ENCODE assay signal across 9 cellular contexts in genomic region chr20:36305602-36306556, GRCh38. TPM values are rescaled to one million over a fixed set of nuclear protein-coding genes. Genes with fewer than 3 reads are reported as not detected.
DNase-seq lines count a peak whose midpoint lies in the region; ATAC-seq, FAIRE-seq and TF ChIP-seq lines count a peak whose summit lies in the region.
"Had no signal": no experiment of that assay in that cellular context is flagged by ENCODE, and none has a peak within 500 bp of the region (broad histone marks: within the 10 kb centered on the region; RNA-seq: fewer than 3 reads in every experiment).

TSS of gene DLGAP4 (plus strand) at chr20:36306339. CDS start at chr20:36431718, 125,379 bp downstream.

- no peak for FAIRE-seq in GM19239 (lab: Jason Lieb, UNC)
- FAIRE-seq: G401.6 had no signal

- no peak for TF ChIP-seq POLR2A in right lobe of liver (IDR thresholded peaks at IDR 0.05)

- H3K27me3 ChIP-seq in mammary epithelial cell (ENCODE audit: insufficient read depth, low read length) = peaks cover 20% of the 10 kb centered on the region
- H3K27me3 ChIP-seq in right lobe of liver = peaks cover 5 to 14% of the 10 kb centered on the region in 2 donors

- DNase-seq in activated CD8-positive, alpha-beta memory T cell treated with anti-CD3 and anti-CD28 coated beads for 24 hours = peak; percentile 60
- no peak for DNase-seq in activated CD8-positive, alpha-beta memory T cell treated with anti-CD3 and anti-CD28 coated beads, Interleukin-2, amount 50 U/mL, for 48 hours
- DNase-seq in mammary epithelial cell = no peak
- DNase-seq in right lobe of liver = no peak
- no peak for DNase-seq in type B pancreatic cell (ENCODE audit: extremely low spot score, unreplicated experiment)
- no peak for DNase-seq in GM19239 (ENCODE audit: insufficient read length, low spot score)

- H3K9me3 ChIP-seq in mammary epithelial cell (replicated peaks; ENCODE audit: insufficient read depth, low read length) (no peaks in the 10 kb centered on the region), right lobe of liver (no peaks in the 10 kb centered on the region)

- TF ChIP-seq CTCF in mammary epithelial cell (conservative IDR thresholded peaks at IDR 0.05 in 1 of 2, IDR thresholded peaks at IDR 0.05 in 1 of 2; ENCODE audit: extremely low read depth in 1 of 2, insufficient read depth in 1 of 2, low read depth in 1 of 2, low read length in 2 of 2) (peak in 1 of 2 donors; percentile 14), right lobe of liver (IDR thresholded peaks at IDR 0.05) (no peak), type B pancreatic cell (conservative IDR thresholded peaks at IDR 0.05) (no peak)

- intact Hi-C loops in mammary epithelial cell (cut with micrococcal nuclease) = no loop called here
- intact Hi-C loops in right lobe of liver (cut with DNase I) = no loop called here

- no peak within 1 kb of the TSS for H2AFZ ChIP-seq in mammary epithelial cell (ENCODE audit: low read depth, low read length)

- H3K27ac ChIP-seq in mammary epithelial cell (ENCODE audit: insufficient read depth, low read depth, low read length) (no peak within 1 kb of the TSS), right lobe of liver (no peak within 1 kb of the TSS)

- H3K36me3 ChIP-seq in mammary epithelial cell (ENCODE audit: insufficient read depth, low read length) (no peaks in the 10 kb centered on the region), right lobe of liver (no peaks in the 10 kb centered on the region)

- no peaks in the 10 kb centered on the region for H3K79me2 ChIP-seq in mammary epithelial cell (ENCODE audit: insufficient read depth, low read length)

- no peaks in the 10 kb centered on the region for H4K20me1 ChIP-seq in mammary epithelial cell (ENCODE audit: insufficient read depth, low read length)

- H3K4me3 Mint-ChIP-seq in type B pancreatic cell = peak within 1 kb of the TSS; percentile 83

- H3K4me3 ChIP-seq in mammary epithelial cell (replicated peaks in 1 of 3; ENCODE audit: insufficient read depth in 1 of 3, low read depth in 2 of 3, low read length in 3 of 3) (no peak within 1 kb of the TSS), right lobe of liver (peak within 1 kb of the TSS in 1 of 3 donors; percentile 7)

- whole genome bisulfite sequencing in mammary epithelial cell (ENCODE audit: low coverage, missing lambda C conversion rate) = 3% methylated on average over 11 of the region's 96 CpGs
- WGBS in right lobe of liver (ENCODE audit: insufficient coverage, low coverage, low lambda C conversion rate, missing lambda C conversion rate) = 0% methylated on average over 1 of the region's 96 CpGs

- no peaks in the 10 kb centered on the region for H3K9me3 Mint-ChIP-seq in type B pancreatic cell

- H3K9ac ChIP-seq in mammary epithelial cell (ENCODE audit: insufficient read depth, low read length) = no peak within 1 kb of the TSS

- H3K36me3 Mint-ChIP-seq in type B pancreatic cell = no peaks in the 10 kb centered on the region

- no peak within 1 kb of the TSS for H3K27ac Mint-ChIP-seq in type B pancreatic cell

- peaks cover 9% of the 10 kb centered on the region for H3K4me1 Mint-ChIP-seq in type B pancreatic cell (ENCODE audit: unreplicated experiment)

- H3K27me3 Mint-ChIP-seq in type B pancreatic cell = peaks cover 86% of the 10 kb centered on the region

- CTCF ChIA-PET in mammary epithelial cell (lab: Charles Lee; ENCODE audit: low non-redundant PET) = no interaction called here

- no TSS peak for BruUV-seq in mammary epithelial cell (replicated peaks; lab: Mats Ljungman, UMichigan)

- in situ Hi-C loops in mammary epithelial cell (cut with MboI; ENCODE audit: low sequenced_read_pairs in 2 of 2) = no loop called here

- dilution Hi-C loops in mammary epithelial cell (cut with HindIII; ENCODE audit: low sequenced_read_pairs) = no loop called here

- ATAC-seq in right lobe of liver (no peak), GM18498 (IDR thresholded peaks at IDR 0.05; ENCODE audit: unreplicated experiment) (no peak)
- ATAC-seq in activated CD4-positive, CD25-positive, alpha-beta regulatory T cell treated with anti-CD3 and anti-CD28 coated beads, Interleukin-2, amount 50 U/mL, for 24 hours = no peak

- H3K4me2 ChIP-seq in mammary epithelial cell (ENCODE audit: insufficient read depth, low read depth, low read length) = peak within 1 kb of the TSS; percentile 53

- peaks cover 4% of the 10 kb centered on the region for H3K4me1 ChIP-seq in mammary epithelial cell (ENCODE audit: insufficient read depth, low read length)
- H3K4me1 ChIP-seq in right lobe of liver = peaks cover 0 to 6% (median 3%) of the 10 kb centered on the region in 4 donors

RNA-seq across cellular contexts. Expression of gene DLGAP4, which starts in this region (rescaled TPM):
- total RNA-seq in mammary epithelial cell (10 to 100 TPM; 30.2 to 62.0 TPM), right lobe of liver (10 to 100 TPM; 15.5 to 35.1 (median 23.2) TPM), type B pancreatic cell (ENCODE audit: low replicate concordance) (78.0 and 79.8 TPM in 2 replicates)
- polyA plus RNA-seq in mammary epithelial cell = 23.0 TPM
- polyA minus RNA-seq in mammary epithelial cell = 122 TPM
